27 cellular contexts compared by ENCODE assay signal in the genomic region with DNA sequence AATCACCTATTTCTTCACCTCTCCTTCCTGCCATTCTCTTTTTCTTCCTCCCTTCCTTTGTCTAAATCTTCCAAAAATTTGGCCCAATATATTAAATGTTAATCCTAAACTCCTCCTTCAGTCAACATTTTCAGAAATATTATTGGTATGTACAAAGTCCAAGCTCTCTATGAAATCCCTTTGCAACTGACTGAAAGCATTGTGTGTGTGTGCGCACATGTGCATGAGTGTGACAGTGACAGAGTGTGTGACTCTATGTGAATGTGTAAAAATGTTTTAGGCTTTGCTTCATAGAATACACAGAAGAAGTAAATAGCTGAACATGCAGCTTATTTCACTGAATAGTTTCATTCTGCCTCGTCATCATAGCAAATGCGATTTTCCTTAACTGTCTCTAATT.
"Had no signal": no experiment of that assay in that cellular context is flagged by ENCODE, and none has a peak within 500 bp of the region (broad histone marks: within the 10 kb centered on the region; RNA-seq: fewer than 3 reads in every experiment).

No MANE protein-coding gene starts in this region.

- H3K4me3 Mint-ChIP-seq: activated B cell treated with CpG ODN at 0.5 μM for 24 hours; activated CD4-positive, alpha-beta memory T cell treated with anti-CD3 and anti-CD28 coated beads for 36 hours; activated CD4-positive, alpha-beta T cell treated with anti-CD3 and anti-CD28 coated beads, Interleukin-2, amount 10 ng/mL, durations not matched to agents 24 days and 14 days; activated T-cell treated with anti-CD3 and anti-CD28 coated beads, Interleukin-2, amount 50 U/mL, for 4 hours; T-helper 1 cell treated with Interleukin-12 subunit alpha and Interleukin-12 subunit beta and Interleukin-4 antibody, amounts not matched to agents 30 μg/mL and 1 μg/mL, for 36 hours had no signal

- H3K4me1 Mint-ChIP-seq: activated B cell treated with CpG ODN at 0.5 μM for 24 hours had no signal

- H3K27ac ChIP-seq: brain microvascular endothelial cell, RWPE1 had no signal

- ATAC-seq: activated naive CD4-positive, alpha-beta T cell treated with anti-CD3 and anti-CD28 coated beads, Interleukin-2, amount 50 U/mL, for 72 hours; activated T-cell treated with anti-CD3 and anti-CD28 coated beads, Interleukin-2, amount 50 U/mL, for 4 hours; K562; Panc1 had no signal

- H3K4me3 ChIP-seq: K562 had no signal

- H3K27me3 Mint-ChIP-seq: activated B cell treated with CpG ODN at 0.5 μM for 24 hours; activated CD4-positive, alpha-beta memory T cell treated with anti-CD3 and anti-CD28 coated beads for 36 hours; activated CD4-positive, alpha-beta T cell treated with anti-CD3 and anti-CD28 coated beads, Interleukin-2, amount 10 ng/mL, durations not matched to agents 24 days and 14 days had no signal

- DNase-seq: activated B cell treated with CpG ODN at 0.5 μM for 24 hours; activated CD4-positive, alpha-beta memory T cell treated with anti-CD3 and anti-CD28 coated beads for 36 hours; activated CD4-positive, alpha-beta T cell treated with anti-CD3 and anti-CD28 coated beads for 1 hour; activated CD4-positive, alpha-beta T cell treated with anti-CD3 and anti-CD28 coated beads, Interleukin-2, amount 10 ng/mL, durations not matched to agents 24 days and 14 days; activated CD8-positive, alpha-beta memory T cell treated with anti-CD3 and anti-CD28 coated beads for 24 hours; activated effector memory CD4-positive, alpha-beta T cell treated with anti-CD3 and anti-CD28 coated beads, Interleukin-2, amount 50 U/mL, for 16 hours; activated naive CD4-positive, alpha-beta T cell treated with Interleukin-2 at 50 U/mL for 16 hours; activated T-cell treated with anti-CD3 and anti-CD28 coated beads, Interleukin-2, amount 50 U/mL, for 4 hours; brain microvascular endothelial cell; Karpas-422; MM.1S; NCI-H1105; NCI-H1436; NCI-H1694 treated with DMSO at 0.1 percent for 48 hours; NCI-H2029 treated with DMSO at 0.1 percent for 48 hours; NCI-H345; NCI-H510A; NCI-H526 treated with DMSO at 0.1 percent for 48 hours; NCI-H82; OCI-M1; SHP77 treated with DMSO at 0.1 percent for 48 hours; T-helper 9 cell had no signal

- H3K27me3 ChIP-seq: brain microvascular endothelial cell had no signal

- H3K27ac Mint-ChIP-seq: activated B cell treated with CpG ODN at 0.5 μM for 24 hours; activated CD4-positive, alpha-beta memory T cell treated with anti-CD3 and anti-CD28 coated beads for 36 hours; activated CD4-positive, alpha-beta T cell treated with anti-CD3 and anti-CD28 coated beads, Interleukin-2, amount 10 ng/mL, durations not matched to agents 24 days and 14 days; activated naive CD4-positive, alpha-beta T cell treated with anti-CD3 and anti-CD28 coated beads, Interleukin-2, amount 50 U/mL, for 72 hours; T-helper 1 cell treated with Interleukin-12 subunit alpha and Interleukin-12 subunit beta and Interleukin-4 antibody, amounts not matched to agents 30 μg/mL and 1 μg/mL, for 36 hours had no signal

- H3K9me3 Mint-ChIP-seq: activated B cell treated with CpG ODN at 0.5 μM for 24 hours; activated CD4-positive, alpha-beta memory T cell treated with anti-CD3 and anti-CD28 coated beads for 36 hours; activated CD4-positive, alpha-beta T cell treated with anti-CD3 and anti-CD28 coated beads, Interleukin-2, amount 10 ng/mL, durations not matched to agents 24 days and 14 days; activated naive CD4-positive, alpha-beta T cell treated with anti-CD3 and anti-CD28 coated beads, Interleukin-2, amount 50 U/mL, for 72 hours; activated T-cell treated with anti-CD3 and anti-CD28 coated beads, Interleukin-2, amount 50 U/mL, for 4 hours; T-helper 1 cell treated with Interleukin-12 subunit alpha and Interleukin-12 subunit beta and Interleukin-4 antibody, amounts not matched to agents 30 μg/mL and 1 μg/mL, for 36 hours had no signal
